ENCODE assay signal across 15 cellular contexts in genomic region chr5:72036951-72037350, GRCh38.
DNase-seq lines count a peak whose midpoint lies in the region; ATAC-seq and TF ChIP-seq lines count a peak whose summit lies in the region.
"Had no signal": no experiment of that assay in that cellular context is flagged by ENCODE, and none has a peak within 500 bp of the region (broad histone marks: within the 10 kb centered on the region; RNA-seq: fewer than 3 reads in every experiment).

No MANE protein-coding gene starts in this region.

- H3K9me3 ChIP-seq in cardiac muscle cell (ENCODE audit: low read depth) = no peaks in the 10 kb centered on the region
- H3K9me3 ChIP-seq: neutrophil had no signal

- no peaks in the 10 kb centered on the region for H3K27me3 ChIP-seq in cardiac muscle cell
- H3K27me3 ChIP-seq: neutrophil had no signal

- no peaks in the 10 kb centered on the region for H3K36me3 ChIP-seq in cardiac muscle cell
- H3K36me3 ChIP-seq: neutrophil had no signal

- intact Hi-C loops in Right ventricle myocardium inferior (cut with DNase I) = no loop called here

- peak; percentile 15 to 31 for DNase-seq in cardiac muscle cell (ENCODE audit: low read depth in 1 of 2, low spot score in 1 of 2)
- DNase-seq in Right ventricle myocardium inferior (ENCODE audit: missing footprints) = no peak
- DNase-seq in cardiac fibroblast (ENCODE audit: low read depth in 2 of 2) = peak; percentile 12 to 27
- peak; percentile 22 for DNase-seq in kidney glomerular epithelial cell (lab: John Stamatoyannopoulos, UW)
- no peak for DNase-seq in DMS79 (lab: John Stamatoyannopoulos, UW)
- DNase-seq in OCI-M2 (lab: John Stamatoyannopoulos, UW; ENCODE audit: unreplicated experiment) = no peak
- no peak for DNase-seq in GF-D8 (lab: John Stamatoyannopoulos, UW)
- DNase-seq: activated CD4-positive, alpha-beta T cell treated with anti-CD3 and anti-CD28 coated beads for 48 hours; activated naive CD8-positive, alpha-beta T cell treated with anti-CD3 and anti-CD28 coated beads, Interleukin-2, amount 50 U/mL, for 24 hours; activated T-cell treated with anti-CD3 and anti-CD28 coated beads, Interleukin-2, amount 50 U/mL, for 24 hours; effector memory CD4-positive, alpha-beta T cell; left colon had no signal

- H3K4me3 ChIP-seq in cardiac muscle cell (no peak overlapping the region), cardiac fibroblast (replicated peaks in 1 of 2; ENCODE audit: low read depth in 2 of 2, low read length in 2 of 2) (no peak overlapping the region)

- H3K4me1 ChIP-seq in cardiac muscle cell (ENCODE audit: low read depth) = no peaks in the 10 kb centered on the region

- H3K27ac ChIP-seq in cardiac muscle cell = no peak overlapping the region
- H3K27ac ChIP-seq: HL-60, neutrophil had no signal

- ATAC-seq in Right ventricle myocardium inferior (no peak), GM18517 (IDR thresholded peaks at IDR 0.05; ENCODE audit: unreplicated experiment) (no peak)
- ATAC-seq: activated naive CD8-positive, alpha-beta T cell treated with anti-CD3 and anti-CD28 coated beads, Interleukin-2, amount 50 U/mL, for 24 hours; left colon had no signal

- no peak for TF ChIP-seq CTCF in cardiac muscle cell (IDR thresholded peaks at IDR 0.05; ENCODE audit: low read depth, low read length)
- TF ChIP-seq CTCF in cardiac fibroblast (IDR thresholded peaks at IDR 0.05; ENCODE audit: low read depth, low read length) = no peak

Comparison
In these comparisons a context has a peak if more than half of its experiments do, and no peak if none do; other contexts are left out.
1. DNase-seq: peak in cardiac muscle cell (2 of 2), cardiac fibroblast (2 of 2) and kidney glomerular epithelial cell (single experiment); none in Right ventricle myocardium inferior (single experiment), DMS79 (single experiment), OCI-M2 (single experiment) and GF-D8 (single experiment).